ENCODE assay signal across 22 cellular contexts in the genomic region with DNA sequence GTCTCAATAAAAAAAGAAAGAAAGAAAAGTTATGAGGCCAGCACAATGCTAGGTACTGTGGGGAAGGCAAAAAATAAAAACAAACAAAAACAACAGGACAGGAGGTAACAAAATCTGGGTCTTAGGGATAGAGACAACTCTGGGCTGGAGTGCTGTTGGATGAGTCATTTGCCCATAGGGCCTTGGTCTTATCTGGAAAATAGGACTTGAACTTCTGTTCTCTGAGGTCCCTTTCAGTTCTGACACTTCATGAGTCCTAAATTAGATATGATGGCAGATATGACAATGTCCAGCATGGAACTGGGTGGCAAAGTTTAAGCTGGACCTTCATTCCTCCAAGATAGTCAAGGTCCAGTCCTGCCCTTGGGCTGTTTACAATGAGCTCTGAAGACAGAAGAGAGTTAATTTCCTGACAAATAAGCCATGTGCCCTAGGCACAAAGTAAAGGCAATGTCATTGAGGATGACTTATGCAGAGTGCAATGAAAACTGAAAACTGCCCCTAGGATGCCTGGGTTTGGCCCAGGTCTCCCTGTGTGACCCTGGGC. TPM values are rescaled to one million over a fixed set of nuclear protein-coding genes. Genes with fewer than 3 reads are reported as not detected.
DNase-seq lines count a peak whose midpoint lies in the region; ATAC-seq and TF ChIP-seq lines count a peak whose summit lies in the region.
"Had no signal": no experiment of that assay in that cellular context is flagged by ENCODE, and none has a peak within 500 bp of the region (broad histone marks: within the 10 kb centered on the region; RNA-seq: fewer than 3 reads in every experiment).

No MANE protein-coding gene starts in this region.

- H2AK9ac ChIP-seq in IMR-90 (replicated peaks; ENCODE audit: low read depth, low read length, poor library complexity): no peak overlapping the region

- DNase-seq in EL (peak; percentile 60), IMR-90 (no peak), activated B cell treated with CpG ODN at 0.5 μM for 24 hours (no peak), islet precursor cell (peak; percentile 68), middle frontal gyrus (ENCODE audit: extremely low spot score, low spot score) (no peak), NCI-H1417 treated with DMSO at 0.1 percent for 48 hours (lab: John Stamatoyannopoulos, UW) (no peak)
- DNase-seq: activated CD4-positive, alpha-beta memory T cell treated with anti-CD3 and anti-CD28 coated beads, Interleukin-2, amount 10 ng/mL, durations not matched to agents 7 days and 5 days; amniotic stem cell; DND-41; lower lobe of right lung; NCI-H1417; NCI-H524 treated with DMSO at 0.1 percent for 48 hours; psoas muscle; SJCRH30 had no signal

- H3K23ac ChIP-seq in IMR-90 (ENCODE audit: low read depth, low read length): 0 out of 2 replicates have a peak overlapping the region, but pooled peaks have one; percentile 1

- no peaks in the 10 kb centered on the region for H3K9me3 ChIP-seq in IMR-90 (ENCODE audit: control insufficient read depth, insufficient read depth, low read length)
- H3K9me3 ChIP-seq: lower lobe of right lung, psoas muscle, SJCRH30, tibial nerve had no signal

- no peaks in the 10 kb centered on the region for H4K20me1 ChIP-seq in IMR-90 (ENCODE audit: insufficient read depth, low read length)

- POLR2A ChIA-PET in IMR-90 (lab: Charles Lee; ENCODE audit: unreplicated experiment) (no interaction called here), activated B cell treated with CpG ODN at 0.5 μM for 24 hours (lab: Charles Lee) (interaction anchor here (0.7 kb wide), 1 partner anchor 66 kb away, joined by 3 read pairs; no protein-coding TSS in a partner anchor)

- peaks cover 11% of the 10 kb centered on the region for H3K9me1 ChIP-seq in IMR-90 (ENCODE audit: insufficient read depth, low read length)

- no peak overlapping the region for H3K56ac ChIP-seq in IMR-90 (ENCODE audit: extremely low read depth, insufficient read depth, low read length)

- H2BK20ac ChIP-seq in IMR-90 (ENCODE audit: low read depth, low read length): no peak overlapping the region

- H2BK5ac ChIP-seq in IMR-90 (ENCODE audit: low read depth, low read length, poor library complexity, severe bottlenecking): no peak overlapping the region

- CTCF ChIA-PET in IMR-90 (lab: Yijun Ruan, JAX) (no interaction called here), activated B cell treated with CpG ODN at 0.5 μM for 24 hours (lab: Charles Lee) (interaction anchor here (1.3 kb wide), 1 partner anchor 9 kb away, joined by 4 read pairs; a partner anchor contains a TSS)

- H3K4ac ChIP-seq in IMR-90 (ENCODE audit: low read depth, low read length): 0 out of 2 replicates have a peak overlapping the region, but pooled peaks have one; percentile 9

- no peak overlapping the region for H3K9ac ChIP-seq in IMR-90 (ENCODE audit: low read depth, low read length)

- peak overlapping the region; percentile 35 for H3K27ac Mint-ChIP-seq in activated B cell treated with CpG ODN at 0.5 μM for 24 hours
- H3K27ac Mint-ChIP-seq: activated CD4-positive, alpha-beta memory T cell treated with anti-CD3 and anti-CD28 coated beads, Interleukin-2, amount 10 ng/mL, durations not matched to agents 7 days and 5 days; stimulated activated naive CD8-positive, alpha-beta T cell treated with anti-CD3 and anti-CD28 coated beads, Interleukin-15, Interleukin-2, amounts not matched to agents 100 ng/mL and 50 ng/mL, for 24 hours had no signal

- BruUV-seq in IMR-90 (replicated peaks; lab: Mats Ljungman, UMichigan): no TSS peak

- H3K4me3 Mint-ChIP-seq in activated B cell treated with CpG ODN at 0.5 μM for 24 hours: no peak overlapping the region
- H3K4me3 Mint-ChIP-seq: activated CD4-positive, alpha-beta memory T cell treated with anti-CD3 and anti-CD28 coated beads, Interleukin-2, amount 10 ng/mL, durations not matched to agents 7 days and 5 days; stimulated activated naive CD8-positive, alpha-beta T cell treated with anti-CD3 and anti-CD28 coated beads, Interleukin-15, Interleukin-2, amounts not matched to agents 100 ng/mL and 50 ng/mL, for 24 hours had no signal

- in situ Hi-C loops in IMR-90 (cut with MboI; ENCODE audit: low sequenced_read_pairs): no loop called here

- H3K4me1 ChIP-seq in IMR-90 (ENCODE audit: control insufficient read depth, insufficient read depth, low read length): peaks cover 1% of the 10 kb centered on the region; the same call in 1 of the 2 replicates
- H3K4me1 ChIP-seq: psoas muscle had no signal

- no peaks in the 10 kb centered on the region; a peak in 1 of 4 replicates for H3K79me1 ChIP-seq in IMR-90 (ENCODE audit: low read depth in 1 of 2, low read length in 2 of 2)

- H4K91ac ChIP-seq in IMR-90 (ENCODE audit: insufficient read depth, low read depth, low read length): no peak overlapping the region

- no peak overlapping the region for H3K27ac ChIP-seq in IMR-90 (ENCODE audit: insufficient read depth, low read length)
- H3K27ac ChIP-seq: cardiac muscle cell, foreskin keratinocyte, hepatocyte, lower lobe of right lung, psoas muscle, SJCRH30, skin epidermis, tibial nerve had no signal

- H2AK5ac ChIP-seq in IMR-90 (ENCODE audit: low read depth, low read length): no peak overlapping the region

- peak overlapping the region; percentile 53 for H2AFZ ChIP-seq in IMR-90 (replicated peaks; ENCODE audit: low read length, poor library complexity)
- H2AFZ ChIP-seq: hepatocyte had no signal

- peak; percentile 57 for ATAC-seq in IMR-90 (ENCODE audit: low read depth)
- ATAC-seq in activated B cell treated with CpG ODN at 0.5 μM for 24 hours (ENCODE audit: low read depth): no peak
- no peak for ATAC-seq in GM21717 (IDR thresholded peaks at IDR 0.05; ENCODE audit: unreplicated experiment)
- ATAC-seq: foreskin keratinocyte, lower lobe of right lung, psoas muscle had no signal

- H3K14ac ChIP-seq in IMR-90 (replicated peaks; ENCODE audit: low read depth, low read length): no peak overlapping the region

- H3K27me3 Mint-ChIP-seq in activated B cell treated with CpG ODN at 0.5 μM for 24 hours: no peaks in the 10 kb centered on the region
- H3K27me3 Mint-ChIP-seq: stimulated activated naive CD8-positive, alpha-beta T cell treated with anti-CD3 and anti-CD28 coated beads, Interleukin-15, Interleukin-2, amounts not matched to agents 100 ng/mL and 50 ng/mL, for 24 hours had no signal

- no peak for TF ChIP-seq RAD21 in IMR-90 (IDR thresholded peaks at IDR 0.05; ENCODE audit: low read length)

- no peaks in the 10 kb centered on the region for H3K9me3 Mint-ChIP-seq in activated B cell treated with CpG ODN at 0.5 μM for 24 hours
- H3K9me3 Mint-ChIP-seq: activated CD4-positive, alpha-beta memory T cell treated with anti-CD3 and anti-CD28 coated beads, Interleukin-2, amount 10 ng/mL, durations not matched to agents 7 days and 5 days; stimulated activated naive CD8-positive, alpha-beta T cell treated with anti-CD3 and anti-CD28 coated beads, Interleukin-15, Interleukin-2, amounts not matched to agents 100 ng/mL and 50 ng/mL, for 24 hours had no signal

- TF ChIP-seq CTCF in IMR-90 (conservative IDR thresholded peaks at IDR 0.05; ENCODE audit: low read depth, low read length) (no peak), activated B cell treated with CpG ODN at 0.5 μM for 24 hours (IDR thresholded peaks at IDR 0.05) (no peak)

- H3K36me3 Mint-ChIP-seq in activated B cell treated with CpG ODN at 0.5 μM for 24 hours (ENCODE audit: low read depth): no peaks in the 10 kb centered on the region

- no peak overlapping the region for H3K18ac ChIP-seq in IMR-90 (ENCODE audit: low read depth, low read length)

- no peak overlapping the region for H4K8ac ChIP-seq in IMR-90 (ENCODE audit: low read depth in 2 of 2, low read length in 2 of 2)

- no peaks in the 10 kb centered on the region for H3K36me3 ChIP-seq in IMR-90 (ENCODE audit: control insufficient read depth, insufficient read depth, low read length)
- H3K36me3 ChIP-seq: cardiac muscle cell, lower lobe of right lung, SJCRH30, tibial nerve had no signal

- H3K27me3 ChIP-seq in IMR-90 (ENCODE audit: control insufficient read depth, insufficient read depth, low read length): no peaks in the 10 kb centered on the region
- H3K27me3 ChIP-seq: cardiac muscle cell, foreskin keratinocyte, hepatocyte, SJCRH30, tibial nerve had no signal

- dilution Hi-C loops in IMR-90 (cut with HindIII; ENCODE audit: low sequenced_read_pairs, unreplicated experiment): no loop called here

- no peak overlapping the region for H2BK120ac ChIP-seq in IMR-90 (ENCODE audit: low read depth, low read length)

- no peak overlapping the region for H2BK15ac ChIP-seq in IMR-90 (ENCODE audit: low read depth, low read length)

- no peak overlapping the region for H4K5ac ChIP-seq in IMR-90 (ENCODE audit: low read depth, low read length)

- no peak for TF ChIP-seq POLR2A in IMR-90 (IDR thresholded peaks at IDR 0.05; ENCODE audit: low read depth, low read length)

- no peak overlapping the region for H3K4me2 ChIP-seq in IMR-90 (ENCODE audit: low read depth, low read length)
- H3K4me2 ChIP-seq: hepatocyte had no signal

- H3K4me1 Mint-ChIP-seq in activated B cell treated with CpG ODN at 0.5 μM for 24 hours: peaks cover 6% of the 10 kb centered on the region

- intact Hi-C loops in IMR-90 (cut with micrococcal nuclease) (no loop called here), activated B cell treated with CpG ODN at 0.5 μM for 24 hours (cut with micrococcal nuclease) (no loop called here)

- H3K4me3 ChIP-seq in IMR-90 (ENCODE audit: insufficient read depth, low read depth, low read length): no peak overlapping the region
- H3K4me3 ChIP-seq: cardiac muscle cell, hepatocyte, lower lobe of right lung, psoas muscle, SJCRH30, skin epidermis, tibial nerve had no signal

RNA-seq across cellular contexts. Expression of a gene that starts 8.9 kb away (rescaled TPM):
- total RNA-seq in IMR-90 (2012; rRNA removed): 61.3 and 71.4 TPM in 2 replicates
- polyA plus RNA-seq in IMR-90 (2012; rRNA removed): 47.0 and 50.0 TPM in 2 replicates
- 21.2 and 58.0 TPM in 2 replicates for polyA plus RNA-seq in IMR-90 (2012; cell fraction: cytosol; rRNA removed)
- polyA plus RNA-seq in IMR-90 (2012; cell fraction: nucleus; rRNA removed; ENCODE audit: low replicate concordance): 87.7 and 169 TPM in 2 replicates
- 28.4 and 35.1 TPM in 2 replicates for total RNA-seq in activated B cell treated with CpG ODN at 0.5 μM for 24 hours

RNA-seq across cellular contexts. Expression of a gene that starts 9.4 kb away (rescaled TPM):
- total RNA-seq in IMR-90 (2012; rRNA removed): 2.8 and 3.2 TPM in 2 replicates
- polyA plus RNA-seq in IMR-90 (2012; rRNA removed): 4.0 and 4.4 TPM in 2 replicates
- 1.8 TPM in 2 replicates for polyA plus RNA-seq in IMR-90 (2012; cell fraction: cytosol; rRNA removed)
- 6.9 and 8.0 TPM in 2 replicates for polyA plus RNA-seq in IMR-90 (2012; cell fraction: nucleus; rRNA removed; ENCODE audit: low replicate concordance)
- 2.2 and 5.0 TPM in 2 replicates for total RNA-seq in activated B cell treated with CpG ODN at 0.5 μM for 24 hours

RNA-seq across cellular contexts. Expression of a gene that starts 38.2 kb away (rescaled TPM):
- not detected in 2 replicates for total RNA-seq in IMR-90 (2012; rRNA removed)
- polyA plus RNA-seq in IMR-90 (2012; rRNA removed): 0.05 and 0.06 TPM in 2 replicates
- polyA plus RNA-seq in IMR-90 (2012; cell fraction: cytosol; rRNA removed): 0.04 and 0.13 TPM in 2 replicates
- 0.15 and 0.34 TPM in 2 replicates for polyA plus RNA-seq in IMR-90 (2012; cell fraction: nucleus; rRNA removed; ENCODE audit: low replicate concordance)
- not detected in 2 replicates for total RNA-seq in activated B cell treated with CpG ODN at 0.5 μM for 24 hours
- total RNA-seq: foreskin keratinocyte; lower lobe of right lung; SJCRH30; T-helper 1 cell treated with Interleukin-12 subunit alpha and Interleukin-12 subunit beta and Interleukin-4 antibody, amounts not matched to agents 30 ng/mL and 1 ng/mL, for 36 hours had no signal
- polyA plus RNA-seq: foreskin keratinocyte had no signal

RNA-seq across cellular contexts. Expression of a gene that starts 54.4 kb away (rescaled TPM):
- total RNA-seq in IMR-90 (2012; rRNA removed) (16.5 and 17.8 TPM in 2 replicates), activated B cell treated with CpG ODN at 0.5 μM for 24 hours (32.3 and 36.0 TPM in 2 replicates)
- polyA plus RNA-seq in IMR-90 (2012; rRNA removed): 42.5 and 43.6 TPM in 2 replicates
- polyA plus RNA-seq in IMR-90 (2012; cell fraction: cytosol; rRNA removed): 20.7 and 37.7 TPM in 2 replicates
- polyA plus RNA-seq in IMR-90 (2012; cell fraction: nucleus; rRNA removed; ENCODE audit: low replicate concordance): 191 and 195 TPM in 2 replicates

Comparison
In these comparisons a context has a peak if more than half of its experiments do, and no peak if none do; other contexts are left out.
1. DNase-seq: peak in EL (single experiment) and islet precursor cell (single experiment); none in IMR-90 (single experiment), activated B cell treated with CpG ODN at 0.5 μM for 24 hours (single experiment), middle frontal gyrus (single experiment) and NCI-H1417 treated with DMSO at 0.1 percent for 48 hours (single experiment).